ENCODE assay signal across 2 cellular contexts in the genomic region with DNA sequence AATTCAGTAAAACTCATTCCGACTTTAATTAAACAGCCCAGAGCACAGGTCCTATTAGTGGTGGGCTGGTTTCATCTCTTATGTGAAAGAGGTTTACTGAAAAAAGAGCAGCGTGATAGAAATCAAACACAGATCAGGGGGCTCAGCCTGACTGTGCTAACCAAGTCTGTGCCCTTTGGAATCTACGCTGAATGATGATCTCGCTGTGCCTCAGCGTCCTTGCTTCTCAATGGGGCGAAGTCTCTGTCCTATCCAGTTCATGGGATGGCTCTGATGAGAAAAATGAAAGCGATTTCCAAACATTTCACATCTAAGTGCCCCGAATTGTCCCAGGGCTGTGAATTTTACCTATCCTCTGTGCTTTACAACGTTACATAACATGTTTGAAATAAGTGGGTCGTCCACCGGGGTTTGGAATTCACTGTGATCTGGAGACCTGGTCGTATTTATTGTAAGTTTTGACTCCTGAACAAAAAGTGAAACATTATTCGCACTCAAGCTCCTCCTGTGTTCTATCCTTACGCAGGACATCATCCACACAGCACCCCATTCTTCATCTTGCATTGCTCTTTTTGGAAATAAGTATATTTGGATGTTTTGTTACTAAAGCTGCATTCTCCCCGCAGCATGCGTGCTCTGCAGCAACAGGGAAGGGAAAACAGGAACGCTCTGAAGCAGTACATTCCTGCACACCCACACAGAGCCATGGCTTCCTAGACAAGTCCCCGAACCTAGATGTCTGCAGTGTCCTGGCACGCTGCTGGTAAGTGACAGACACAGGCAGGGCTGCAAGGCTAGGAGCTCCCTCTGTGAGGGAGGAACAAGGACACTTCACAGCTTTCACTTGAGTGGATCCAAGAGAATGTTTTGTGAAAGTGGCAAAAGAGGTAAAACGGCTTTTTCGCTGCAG.
TF ChIP-seq lines count a peak whose summit lies in the region.

No MANE protein-coding gene starts in this region.

TF ChIP-seq in SK-N-SH treated with all-trans-retinoic acid at 6 μM for 48 hours, 23 proteins besides CTCF, POLR2A, EP300 and RAD21:
- TF ChIP-seq, protein P1, sequence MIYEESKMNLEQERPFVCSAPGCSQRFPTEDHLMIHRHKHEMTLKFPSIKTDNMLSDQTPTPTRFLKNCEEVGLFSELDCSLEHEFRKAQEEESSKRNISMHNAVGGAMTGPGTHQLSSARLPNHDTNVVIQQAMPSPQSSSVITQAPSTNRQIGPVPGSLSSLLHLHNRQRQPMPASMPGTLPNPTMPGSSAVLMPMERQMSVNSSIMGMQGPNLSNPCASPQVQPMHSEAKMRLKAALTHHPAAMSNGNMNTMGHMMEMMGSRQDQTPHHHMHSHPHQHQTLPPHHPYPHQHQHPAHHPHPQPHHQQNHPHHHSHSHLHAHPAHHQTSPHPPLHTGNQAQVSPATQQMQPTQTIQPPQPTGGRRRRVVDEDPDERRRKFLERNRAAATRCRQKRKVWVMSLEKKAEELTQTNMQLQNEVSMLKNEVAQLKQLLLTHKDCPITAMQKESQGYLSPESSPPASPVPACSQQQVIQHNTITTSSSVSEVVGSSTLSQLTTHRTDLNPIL (CRISPR knock-in tag; IDR thresholded peaks at IDR 0.05; ENCODE audit: low read depth): no peak
- TF ChIP-seq ARNTL (CRISPR knock-in tag; IDR thresholded peaks at IDR 0.05; ENCODE audit: borderline replicate concordance, low read depth): no peak
- TF ChIP-seq ZNF8 (CRISPR knock-in tag; IDR thresholded peaks at IDR 0.05): no peak
- no peak for TF ChIP-seq ZNF70 (CRISPR knock-in tag; IDR thresholded peaks at IDR 0.05)
- TF ChIP-seq ISL1 (CRISPR knock-in tag; IDR thresholded peaks at IDR 0.05): no peak
- TF ChIP-seq, protein P2, sequence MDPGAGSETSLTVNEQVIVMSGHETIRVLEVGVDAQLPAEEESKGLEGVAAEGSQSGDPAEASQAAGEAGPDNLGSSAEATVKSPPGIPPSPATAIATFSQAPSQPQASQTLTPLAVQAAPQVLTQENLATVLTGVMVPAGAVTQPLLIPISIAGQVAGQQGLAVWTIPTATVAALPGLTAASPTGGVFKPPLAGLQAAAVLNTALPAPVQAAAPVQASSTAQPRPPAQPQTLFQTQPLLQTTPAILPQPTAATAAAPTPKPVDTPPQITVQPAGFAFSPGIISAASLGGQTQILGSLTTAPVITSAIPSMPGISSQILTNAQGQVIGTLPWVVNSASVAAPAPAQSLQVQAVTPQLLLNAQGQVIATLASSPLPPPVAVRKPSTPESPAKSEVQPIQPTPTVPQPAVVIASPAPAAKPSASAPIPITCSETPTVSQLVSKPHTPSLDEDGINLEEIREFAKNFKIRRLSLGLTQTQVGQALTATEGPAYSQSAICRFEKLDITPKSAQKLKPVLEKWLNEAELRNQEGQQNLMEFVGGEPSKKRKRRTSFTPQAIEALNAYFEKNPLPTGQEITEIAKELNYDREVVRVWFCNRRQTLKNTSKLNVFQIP (CRISPR knock-in tag; IDR thresholded peaks at IDR 0.05; ENCODE audit: borderline replicate concordance, low read depth): no peak
- no peak for TF ChIP-seq TCF4 (CRISPR knock-in tag; IDR thresholded peaks at IDR 0.05; ENCODE audit: borderline replicate concordance)
- no peak for TF ChIP-seq BACH2 (CRISPR knock-in tag; IDR thresholded peaks at IDR 0.05; ENCODE audit: borderline replicate concordance)
- no peak for TF ChIP-seq GLIS3 (CRISPR knock-in tag; IDR thresholded peaks at IDR 0.05)
- TF ChIP-seq, protein P3, sequence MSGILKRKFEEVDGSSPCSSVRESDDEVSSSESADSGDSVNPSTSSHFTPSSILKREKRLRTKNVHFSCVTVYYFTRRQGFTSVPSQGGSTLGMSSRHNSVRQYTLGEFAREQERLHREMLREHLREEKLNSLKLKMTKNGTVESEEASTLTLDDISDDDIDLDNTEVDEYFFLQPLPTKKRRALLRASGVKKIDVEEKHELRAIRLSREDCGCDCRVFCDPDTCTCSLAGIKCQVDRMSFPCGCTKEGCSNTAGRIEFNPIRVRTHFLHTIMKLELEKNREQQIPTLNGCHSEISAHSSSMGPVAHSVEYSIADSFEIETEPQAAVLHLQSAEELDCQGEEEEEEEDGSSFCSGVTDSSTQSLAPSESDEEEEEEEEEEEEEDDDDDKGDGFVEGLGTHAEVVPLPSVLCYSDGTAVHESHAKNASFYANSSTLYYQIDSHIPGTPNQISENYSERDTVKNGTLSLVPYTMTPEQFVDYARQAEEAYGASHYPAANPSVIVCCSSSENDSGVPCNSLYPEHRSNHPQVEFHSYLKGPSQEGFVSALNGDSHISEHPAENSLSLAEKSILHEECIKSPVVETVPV (CRISPR knock-in tag; IDR thresholded peaks at IDR 0.05): no peak
- TF ChIP-seq ZC3H10 (CRISPR knock-in tag; IDR thresholded peaks at IDR 0.05): no peak
- no peak for TF ChIP-seq ZFP30 (CRISPR knock-in tag; IDR thresholded peaks at IDR 0.05)
- TF ChIP-seq ESRRG (CRISPR knock-in tag; IDR thresholded peaks at IDR 0.05): no peak
- no peak for TF ChIP-seq PPARA (CRISPR knock-in tag; IDR thresholded peaks at IDR 0.05; ENCODE audit: borderline replicate concordance)
- TF ChIP-seq, protein P4, sequence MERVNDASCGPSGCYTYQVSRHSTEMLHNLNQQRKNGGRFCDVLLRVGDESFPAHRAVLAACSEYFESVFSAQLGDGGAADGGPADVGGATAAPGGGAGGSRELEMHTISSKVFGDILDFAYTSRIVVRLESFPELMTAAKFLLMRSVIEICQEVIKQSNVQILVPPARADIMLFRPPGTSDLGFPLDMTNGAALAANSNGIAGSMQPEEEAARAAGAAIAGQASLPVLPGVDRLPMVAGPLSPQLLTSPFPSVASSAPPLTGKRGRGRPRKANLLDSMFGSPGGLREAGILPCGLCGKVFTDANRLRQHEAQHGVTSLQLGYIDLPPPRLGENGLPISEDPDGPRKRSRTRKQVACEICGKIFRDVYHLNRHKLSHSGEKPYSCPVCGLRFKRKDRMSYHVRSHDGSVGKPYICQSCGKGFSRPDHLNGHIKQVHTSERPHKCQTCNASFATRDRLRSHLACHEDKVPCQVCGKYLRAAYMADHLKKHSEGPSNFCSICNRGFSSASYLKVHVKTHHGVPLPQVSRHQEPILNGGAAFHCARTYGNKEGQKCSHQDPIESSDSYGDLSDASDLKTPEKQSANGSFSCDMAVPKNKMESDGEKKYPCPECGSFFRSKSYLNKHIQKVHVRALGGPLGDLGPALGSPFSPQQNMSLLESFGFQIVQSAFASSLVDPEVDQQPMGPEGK (CRISPR knock-in tag; IDR thresholded peaks at IDR 0.05; ENCODE audit: borderline replicate concordance): no peak
- no peak for TF ChIP-seq SNAI2 (CRISPR knock-in tag; IDR thresholded peaks at IDR 0.05)
- TF ChIP-seq CSDC2 (CRISPR knock-in tag; IDR thresholded peaks at IDR 0.05): no peak
- TF ChIP-seq OSR1 (CRISPR knock-in tag; IDR thresholded peaks at IDR 0.05): no peak
- no peak for TF ChIP-seq ZNF565 (CRISPR knock-in tag; conservative IDR thresholded peaks at IDR 0.05; ENCODE audit: low read depth)
- TF ChIP-seq TOX (CRISPR knock-in tag; IDR thresholded peaks at IDR 0.05; ENCODE audit: borderline replicate concordance): no peak

TF ChIP-seq in SK-N-SH, 30 proteins besides CTCF, POLR2A, EP300 and RAD21 (continued from another document):
- TF ChIP-seq, protein P5, sequence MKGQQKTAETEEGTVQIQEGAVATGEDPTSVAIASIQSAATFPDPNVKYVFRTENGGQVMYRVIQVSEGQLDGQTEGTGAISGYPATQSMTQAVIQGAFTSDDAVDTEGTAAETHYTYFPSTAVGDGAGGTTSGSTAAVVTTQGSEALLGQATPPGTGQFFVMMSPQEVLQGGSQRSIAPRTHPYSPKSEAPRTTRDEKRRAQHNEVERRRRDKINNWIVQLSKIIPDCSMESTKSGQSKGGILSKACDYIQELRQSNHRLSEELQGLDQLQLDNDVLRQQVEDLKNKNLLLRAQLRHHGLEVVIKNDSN (IDR thresholded peaks at IDR 0.05; ENCODE audit: borderline replicate concordance, low read depth): no peak
- no peak for TF ChIP-seq SIN3A (IDR thresholded peaks at IDR 0.05; ENCODE audit: borderline replicate concordance, low read depth, low read length)
